In the genomic region with DNA sequence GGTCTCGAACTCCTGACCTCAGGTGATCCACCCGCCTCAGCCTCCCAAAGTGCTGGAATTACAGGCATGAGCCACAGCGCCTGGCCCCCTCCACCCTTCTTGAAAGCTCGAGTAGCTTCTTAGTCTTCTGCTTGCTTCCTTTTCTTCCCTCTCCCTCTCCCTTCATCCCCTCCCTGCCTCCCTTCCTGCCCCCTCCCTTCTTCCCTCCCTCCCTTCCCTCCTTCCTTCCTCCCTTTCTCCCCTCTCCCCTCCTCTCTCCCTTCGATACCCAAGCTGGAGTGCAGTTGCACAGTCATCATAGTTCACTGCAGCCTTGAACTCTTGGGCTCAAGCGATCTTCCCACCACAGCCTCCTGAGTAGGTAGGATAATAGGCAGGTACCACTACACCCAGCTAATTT, we compare ENCODE assay signal across 26 cellular contexts.
"Had no signal": no experiment of that assay in that cellular context is flagged by ENCODE, and none has a peak within 500 bp of the region (broad histone marks: within the 10 kb centered on the region; RNA-seq: fewer than 3 reads in every experiment).

No MANE protein-coding gene starts in this region.

- H3K27me3 Mint-ChIP-seq: activated CD4-positive, alpha-beta T cell treated with anti-CD3 and anti-CD28 coated beads for 36 hours; activated naive CD8-positive, alpha-beta T cell; brain; central memory CD8-positive, alpha-beta T cell; T-cell had no signal

- H3K36me3 Mint-ChIP-seq: activated naive CD8-positive, alpha-beta T cell had no signal

- H3K27ac Mint-ChIP-seq: activated CD4-positive, alpha-beta T cell treated with anti-CD3 and anti-CD28 coated beads for 36 hours had no signal

- H3K4me3 Mint-ChIP-seq: activated CD4-positive, alpha-beta T cell treated with anti-CD3 and anti-CD28 coated beads for 36 hours; activated CD8-positive, alpha-beta T cell treated with anti-CD3 and anti-CD28 coated beads, Interleukin-2, amount 10 ng/mL, durations not matched to agents 7 days and 5 days; activated naive CD8-positive, alpha-beta T cell; brain; central memory CD8-positive, alpha-beta T cell had no signal

- H3K27ac ChIP-seq: SK-N-MC, VCaP had no signal

- FAIRE-seq: astrocyte, colon had no signal

- ATAC-seq: activated CD4-positive, alpha-beta T cell treated with anti-CD3 and anti-CD28 coated beads for 36 hours; activated CD8-positive, alpha-beta T cell treated with anti-CD3 and anti-CD28 coated beads, Interleukin-2, amount 10 ng/mL, durations not matched to agents 7 days and 5 days; Panc1; Right ventricle myocardium inferior; T-cell had no signal

- DNase-seq: activated CD4-positive, alpha-beta T cell treated with anti-CD3 and anti-CD28 coated beads for 36 hours; activated CD8-positive, alpha-beta memory T cell treated with anti-CD3 and anti-CD28 coated beads, Interleukin-2, amount 50 U/mL, for 48 hours; activated CD8-positive, alpha-beta T cell treated with anti-CD3 and anti-CD28 coated beads, Interleukin-2, amount 10 ng/mL, durations not matched to agents 7 days and 5 days; activated naive CD4-positive, alpha-beta T cell; activated T-cell treated with anti-CD3 and anti-CD28 coated beads, Interleukin-2, amount 50 U/mL, for 1 hour; amygdala; NCI-H1092 treated with DMSO at 0.1 percent for 48 hours; NCI-H1417 treated with DMSO at 0.1 percent for 48 hours; NCI-H1694; NCI-H2029 treated with DMSO at 0.1 percent for 48 hours; NCI-H345; NCI-H510A treated with DMSO at 0.1 percent for 48 hours; NCI-H69; NK-92 treated with Interleukin-12 subunit alpha and Interleukin-12 subunit beta, amount 100 ng/mL, for 24 hours; OCI-M1; RPMI8226; T-cell had no signal

- H3K4me3 ChIP-seq: SK-N-MC had no signal

- H3K9me3 Mint-ChIP-seq: central memory CD8-positive, alpha-beta T cell; T-cell had no signal
